ENCODE assay signal across 25 cellular contexts in the genomic region with DNA sequence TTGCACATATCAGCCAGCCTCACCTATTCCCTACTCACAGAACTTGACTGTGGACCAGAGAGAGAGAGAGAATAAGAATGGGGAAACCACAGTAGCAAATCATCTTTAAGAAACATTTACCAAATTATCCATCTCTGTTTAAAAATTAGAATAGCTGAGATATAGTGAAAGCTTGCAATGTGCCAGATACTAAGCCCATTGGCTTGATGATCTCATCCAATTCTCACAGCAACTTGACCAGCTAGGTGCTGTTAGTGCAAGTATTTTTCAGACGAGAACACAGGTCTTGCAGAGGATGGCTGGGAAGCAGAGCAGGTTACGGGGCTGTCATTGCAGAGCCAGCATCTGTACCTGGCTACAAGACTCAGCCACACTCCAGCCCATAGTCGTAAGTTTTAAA. TPM values are rescaled to one million over a fixed set of nuclear protein-coding genes. Genes with fewer than 3 reads are reported as not detected.
DNase-seq lines count a peak whose midpoint lies in the region; ATAC-seq and TF ChIP-seq lines count a peak whose summit lies in the region.
"Had no signal": no experiment of that assay in that cellular context is flagged by ENCODE, and none has a peak within 500 bp of the region (broad histone marks: within the 10 kb centered on the region; RNA-seq: fewer than 3 reads in every experiment).

No MANE protein-coding gene starts in this region.

- peak overlapping the region; percentile 12 for H3K27ac Mint-ChIP-seq in activated naive CD8-positive, alpha-beta T cell treated with anti-CD3 and anti-CD28 coated beads, Interleukin-2, amount 10 ng/mL, durations not matched to agents 7 days and 5 days
- no peak overlapping the region for H3K27ac Mint-ChIP-seq in activated naive CD8-positive, alpha-beta T cell treated with anti-CD3 and anti-CD28 coated beads for 36 hours
- H3K27ac Mint-ChIP-seq in activated T-helper 17 cell treated with anti-CD3 and anti-CD28 coated beads, Interleukin-2, amount 50 U/mL, for 72 hours, result no peak overlapping the region
- H3K27ac Mint-ChIP-seq in activated CD4-positive, alpha-beta T cell treated with anti-CD3 and anti-CD28 coated beads, Interleukin-2, amount 10 ng/mL, durations not matched to agents 24 days and 14 days, result no peak overlapping the region
- H3K27ac Mint-ChIP-seq: GM23338 had no signal

- no peak for TF ChIP-seq EP300 in esophagus muscularis mucosa (IDR thresholded peaks at IDR 0.05)

- POLR2A ChIA-PET in activated naive CD8-positive, alpha-beta T cell treated with anti-CD3 and anti-CD28 coated beads, Interleukin-2, amount 10 ng/mL, durations not matched to agents 7 days and 5 days (lab: Charles Lee), result no interaction called here

- H3K27ac ChIP-seq in esophagus muscularis mucosa (replicated peaks in 1 of 4), result no peak overlapping the region
- H3K27ac ChIP-seq: C4-2B, KMS-11, PC-9, RWPE1, SK-N-MC had no signal

- H3K4me1 ChIP-seq in esophagus muscularis mucosa (no peaks in the 10 kb centered on the region), mucosa of descending colon (ENCODE audit: low read depth) (no peaks in the 10 kb centered on the region)

- H3K9me3 Mint-ChIP-seq in activated naive CD8-positive, alpha-beta T cell treated with anti-CD3 and anti-CD28 coated beads, Interleukin-2, amount 10 ng/mL, durations not matched to agents 7 days and 5 days, result peaks cover 5% of the 10 kb centered on the region
- peaks cover 4% of the 10 kb centered on the region for H3K9me3 Mint-ChIP-seq in activated naive CD8-positive, alpha-beta T cell treated with anti-CD3 and anti-CD28 coated beads for 36 hours
- no peaks in the 10 kb centered on the region for H3K9me3 Mint-ChIP-seq in activated T-helper 17 cell treated with anti-CD3 and anti-CD28 coated beads, Interleukin-2, amount 50 U/mL, for 72 hours
- peaks cover 9% of the 10 kb centered on the region for H3K9me3 Mint-ChIP-seq in activated CD4-positive, alpha-beta T cell treated with anti-CD3 and anti-CD28 coated beads, Interleukin-2, amount 10 ng/mL, durations not matched to agents 24 days and 14 days

- intact Hi-C loops in esophagus muscularis mucosa (cut with DNase I) (no loop called here), mucosa of descending colon (cut with DNase I, micrococcal nuclease) (no loop called here)
- intact Hi-C loops in activated CD4-positive, alpha-beta T cell treated with anti-CD3 and anti-CD28 coated beads, Interleukin-2, amount 10 ng/mL, durations not matched to agents 24 days and 14 days (cut with micrococcal nuclease), result no loop called here

- WGBS in esophagus muscularis mucosa, result 89% methylated on average over 3 of the region's 3 CpGs

- no peaks in the 10 kb centered on the region for H3K9me3 ChIP-seq in esophagus muscularis mucosa
- no peaks in the 10 kb centered on the region for H3K9me3 ChIP-seq in mucosa of descending colon

- no peak for ATAC-seq in activated naive CD8-positive, alpha-beta T cell treated with anti-CD3 and anti-CD28 coated beads, Interleukin-2, amount 10 ng/mL, durations not matched to agents 7 days and 5 days (ENCODE audit: low read depth)
- ATAC-seq in activated T-helper 17 cell treated with anti-CD3 and anti-CD28 coated beads, Interleukin-2, amount 50 U/mL, for 72 hours (replicated peaks), result peak; percentile 51
- ATAC-seq in mucosa of descending colon, result no peak
- ATAC-seq: GM23338 had no signal

- H3K27me3 Mint-ChIP-seq in activated naive CD8-positive, alpha-beta T cell treated with anti-CD3 and anti-CD28 coated beads, Interleukin-2, amount 10 ng/mL, durations not matched to agents 7 days and 5 days, result no peaks in the 10 kb centered on the region
- no peaks in the 10 kb centered on the region for H3K27me3 Mint-ChIP-seq in activated naive CD8-positive, alpha-beta T cell treated with anti-CD3 and anti-CD28 coated beads for 36 hours
- no peaks in the 10 kb centered on the region for H3K27me3 Mint-ChIP-seq in activated T-helper 17 cell treated with anti-CD3 and anti-CD28 coated beads, Interleukin-2, amount 50 U/mL, for 72 hours
- no peaks in the 10 kb centered on the region for H3K27me3 Mint-ChIP-seq in activated CD4-positive, alpha-beta T cell treated with anti-CD3 and anti-CD28 coated beads, Interleukin-2, amount 10 ng/mL, durations not matched to agents 24 days and 14 days

- H3K4me1 Mint-ChIP-seq in activated naive CD8-positive, alpha-beta T cell treated with anti-CD3 and anti-CD28 coated beads, Interleukin-2, amount 10 ng/mL, durations not matched to agents 7 days and 5 days, result peaks cover 1% of the 10 kb centered on the region
- peaks cover 7% of the 10 kb centered on the region for H3K4me1 Mint-ChIP-seq in activated naive CD8-positive, alpha-beta T cell treated with anti-CD3 and anti-CD28 coated beads for 36 hours
- peaks cover 13% of the 10 kb centered on the region for H3K4me1 Mint-ChIP-seq in activated T-helper 17 cell treated with anti-CD3 and anti-CD28 coated beads, Interleukin-2, amount 50 U/mL, for 72 hours
- H3K4me1 Mint-ChIP-seq in activated CD4-positive, alpha-beta T cell treated with anti-CD3 and anti-CD28 coated beads, Interleukin-2, amount 10 ng/mL, durations not matched to agents 24 days and 14 days, result peaks cover 11% of the 10 kb centered on the region

- DNase-seq in activated naive CD8-positive, alpha-beta T cell treated with anti-CD3 and anti-CD28 coated beads, Interleukin-2, amount 10 ng/mL, durations not matched to agents 7 days and 5 days, result no peak
- no peak for DNase-seq in activated naive CD8-positive, alpha-beta T cell treated with anti-CD3 and anti-CD28 coated beads for 36 hours
- peak; percentile 55 for DNase-seq in esophagus muscularis mucosa (ENCODE audit: extremely low spot score)
- no peak for DNase-seq in activated CD4-positive, alpha-beta T cell treated with anti-CD3 and anti-CD28 coated beads, Interleukin-2, amount 10 ng/mL, durations not matched to agents 24 days and 14 days
- DNase-seq in NCI-H226, result no peak
- no peak for DNase-seq in mucosa of descending colon
- DNase-seq: 8988T; AML-193; Calu3; CD8-positive, alpha-beta memory T cell; DMS153; HCEC 1CT; NCI-H1092 treated with DMSO at 0.1 percent for 48 hours; NCI-H1436 treated with DMSO at 0.1 percent for 48 hours; NCI-H1930; NCI-H510A; NCI-H748 treated with DMSO at 0.1 percent for 48 hours; SHP77 treated with DMSO at 0.1 percent for 48 hours had no signal

- H3K4me3 Mint-ChIP-seq in activated naive CD8-positive, alpha-beta T cell treated with anti-CD3 and anti-CD28 coated beads, Interleukin-2, amount 10 ng/mL, durations not matched to agents 7 days and 5 days, result no peak overlapping the region
- no peak overlapping the region for H3K4me3 Mint-ChIP-seq in activated naive CD8-positive, alpha-beta T cell treated with anti-CD3 and anti-CD28 coated beads for 36 hours
- no peak overlapping the region for H3K4me3 Mint-ChIP-seq in activated T-helper 17 cell treated with anti-CD3 and anti-CD28 coated beads, Interleukin-2, amount 50 U/mL, for 72 hours
- H3K4me3 Mint-ChIP-seq in activated CD4-positive, alpha-beta T cell treated with anti-CD3 and anti-CD28 coated beads, Interleukin-2, amount 10 ng/mL, durations not matched to agents 24 days and 14 days, result no peak overlapping the region
- H3K4me3 Mint-ChIP-seq: CD8-positive, alpha-beta memory T cell; GM23338 had no signal

- H3K27me3 ChIP-seq in esophagus muscularis mucosa, result no peaks in the 10 kb centered on the region

- no peak for TF ChIP-seq CTCF in esophagus muscularis mucosa (IDR thresholded peaks at IDR 0.05)
- no peak for TF ChIP-seq CTCF in mucosa of descending colon (IDR thresholded peaks at IDR 0.05)

- no peak for TF ChIP-seq POLR2A in esophagus muscularis mucosa (IDR thresholded peaks at IDR 0.05; ENCODE audit: low read depth)

- H3K4me3 ChIP-seq in esophagus muscularis mucosa (no peak overlapping the region), mucosa of descending colon (no peak overlapping the region)
- H3K4me3 ChIP-seq: GM23338, PC-9, SK-N-MC had no signal

- H3K36me3 ChIP-seq in esophagus muscularis mucosa (no peaks in the 10 kb centered on the region), mucosa of descending colon (ENCODE audit: low read depth) (no peaks in the 10 kb centered on the region)

- H3K36me3 Mint-ChIP-seq in activated naive CD8-positive, alpha-beta T cell treated with anti-CD3 and anti-CD28 coated beads, Interleukin-2, amount 10 ng/mL, durations not matched to agents 7 days and 5 days, result peaks cover 4% of the 10 kb centered on the region
- H3K36me3 Mint-ChIP-seq in activated naive CD8-positive, alpha-beta T cell treated with anti-CD3 and anti-CD28 coated beads for 36 hours, result no peaks in the 10 kb centered on the region
- H3K36me3 Mint-ChIP-seq in activated T-helper 17 cell treated with anti-CD3 and anti-CD28 coated beads, Interleukin-2, amount 50 U/mL, for 72 hours (ENCODE audit: low read depth), result no peaks in the 10 kb centered on the region
- no peaks in the 10 kb centered on the region for H3K36me3 Mint-ChIP-seq in activated CD4-positive, alpha-beta T cell treated with anti-CD3 and anti-CD28 coated beads, Interleukin-2, amount 10 ng/mL, durations not matched to agents 24 days and 14 days (ENCODE audit: low read depth)

RNA-seq across cellular contexts. Expression of a gene that starts 50.9 kb away (rescaled TPM):
- 100 to 1,000 TPM; 350 to 352 TPM for total RNA-seq in activated naive CD8-positive, alpha-beta T cell treated with anti-CD3 and anti-CD28 coated beads, Interleukin-2, amount 10 ng/mL, durations not matched to agents 7 days and 5 days
- 100 to 1,000 TPM; 117 to 125 TPM for total RNA-seq in activated naive CD8-positive, alpha-beta T cell treated with anti-CD3 and anti-CD28 coated beads for 36 hours
- 100 to 1,000 TPM; 163 to 201 TPM for total RNA-seq in activated T-helper 17 cell treated with anti-CD3 and anti-CD28 coated beads, Interleukin-2, amount 50 U/mL, for 72 hours
- total RNA-seq in esophagus muscularis mucosa, result 100 to 1,000 TPM; 114 to 145 (median 123) TPM
- 116 and 127 TPM in 2 replicates for total RNA-seq in activated CD4-positive, alpha-beta T cell treated with anti-CD3 and anti-CD28 coated beads, Interleukin-2, amount 10 ng/mL, durations not matched to agents 24 days and 14 days
- 100 to 1,000 TPM; 270 to 371 (median 331) TPM for total RNA-seq in mucosa of descending colon
